ENCODE assay signal across 1 cellular context in the genomic region with DNA sequence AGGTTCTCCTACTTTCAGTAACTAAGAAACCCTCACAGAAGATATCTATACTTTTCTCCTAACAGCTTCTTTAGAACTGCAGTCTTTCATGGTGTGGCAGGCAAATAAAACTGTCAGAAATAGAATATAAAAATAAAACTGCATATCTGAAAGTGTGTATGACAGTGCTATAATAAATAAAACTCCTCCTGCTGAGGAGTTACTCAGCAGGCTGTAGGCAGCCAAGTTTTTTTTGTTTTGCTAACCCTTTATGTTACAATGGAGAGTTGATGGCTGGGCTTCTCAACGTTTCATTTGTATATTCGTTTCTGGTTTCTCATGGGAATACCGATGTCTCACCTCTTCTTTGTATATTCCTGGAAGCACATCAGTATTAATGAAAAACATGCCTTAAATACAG.
TF ChIP-seq lines count a peak whose summit lies in the region.

No MANE protein-coding gene starts in this region.

TF ChIP-seq in HepG2, 621 proteins besides CTCF, POLR2A, EP300 and RAD21 (continued from another document):
- TF ChIP-seq ATF3 (CRISPR knock-in tag; IDR thresholded peaks at IDR 0.05) = no peak
- TF ChIP-seq ZNF431 (CRISPR knock-in tag; IDR thresholded peaks at IDR 0.05; ENCODE audit: borderline replicate concordance, low read depth) = no peak
- TF ChIP-seq ZZZ3 (CRISPR knock-in tag; IDR thresholded peaks at IDR 0.05; ENCODE audit: borderline replicate concordance) = no peak
- TF ChIP-seq ZNF225 (CRISPR knock-in tag; IDR thresholded peaks at IDR 0.05) = no peak
- TF ChIP-seq THAP8 (CRISPR knock-in tag; IDR thresholded peaks at IDR 0.05; ENCODE audit: borderline replicate concordance) = no peak
- no peak for TF ChIP-seq ZNF607 (CRISPR knock-in tag; IDR thresholded peaks at IDR 0.05; ENCODE audit: borderline replicate concordance)
